In genomic region chr5:72818866-72819534, GRCh38 we compare ENCODE assay signal across 8 cellular contexts. TPM values are rescaled to one million over a fixed set of nuclear protein-coding genes. Genes with fewer than 3 reads are reported as not detected.
DNase-seq lines count a peak whose midpoint lies in the region; ATAC-seq, FAIRE-seq and TF ChIP-seq lines count a peak whose summit lies in the region.

No MANE protein-coding gene starts in this region.

- WGBS in small intestine, 3 donors, result 29 to 42% (median 41%) methylated on average over 5 of the region's 5 CpGs

- peaks cover 0 to 2% of the 10 kb centered on the region in 2 donors for H3K4me1 ChIP-seq in small intestine (ENCODE audit: control insufficient read depth in 2 of 2, insufficient read depth in 1 of 2, low read depth in 1 of 2, low read length in 1 of 2)

- CTCF ChIA-PET in AG04449 (lab: Yijun Ruan, JAX) (interaction anchor here (0.6 to 4.9 kb wide), 29 partner anchors 10 to 520 kb away, joined by 3 to 109 read pairs (median 5); partner anchors contain the start of genes MRPS27 and PTCD2), T-cell (lab: Charles Lee) (interaction anchor here (0.8 to 2.8 kb wide), 11 partner anchors 13 to 499 kb away, joined by 3 to 42 read pairs (median 5); partner anchors contain the start of genes MRPS27 (in 1 of the 2) and PTCD2 (in 1 of the 2))

- ATAC-seq in T-cell (replicated peaks in 1 of 4) (no peak), GM19324 (IDR thresholded peaks at IDR 0.05; ENCODE audit: low FRiP score, unreplicated experiment) (no peak)

- TF ChIP-seq CTCF in AG04449 (IDR thresholded peaks at IDR 0.05; ENCODE audit: insufficient read depth, low read length, missing control alignments) (peak; percentile 67), brain (conservative IDR thresholded peaks at IDR 0.05) (peak; percentile 63 to 82)

- H3K4me1 Mint-ChIP-seq in T-cell (peaks cover 31 to 32% (median 31%) of the 10 kb centered on the region in 3 donors), brain (peaks cover 25% of the 10 kb centered on the region), immature natural killer cell (peaks cover 25 to 35% of the 10 kb centered on the region in 2 donors)

- H3K4me3 Mint-ChIP-seq in T-cell (peak overlapping the region in 2 of 3 donors; percentile 44 to 96), brain (peak overlapping the region; percentile 97 to 100 (median 98)), immature natural killer cell (peak overlapping the region in 2 of 5 donors; percentile 8 to 21)

- H3K9me3 ChIP-seq in small intestine (ENCODE audit: control insufficient read depth, low read depth), result no peaks in the 10 kb centered on the region

- POLR2A ChIA-PET in AG04449 (lab: Yijun Ruan, JAX) (interaction anchor here (1.4 kb wide), 1 partner anchor 220 kb away, joined by 4 read pairs; no protein-coding TSS in a partner anchor), T-cell (lab: Charles Lee) (interaction anchor here (0.5 to 2.2 kb wide), 3 partner anchors 30 to 38 kb away, joined by 3 to 11 read pairs (median 3); no protein-coding TSS in a partner anchor)

- DNase-seq in AG04449 (ENCODE audit: low read depth, low spot score) (no peak), GM19238 (ENCODE audit: insufficient read length, low spot score) (peak; percentile 32), NCI-H1092 (lab: John Stamatoyannopoulos, UW) (peak; percentile 22), T-cell (peak in 33 of 34 experiments; percentile 6 to 64 (median 41)), immature natural killer cell (peak; percentile 23 to 52 (median 40)), small intestine (peak; percentile 77)

- H3K27ac Mint-ChIP-seq in T-cell, result no peak overlapping the region
- peak overlapping the region; percentile 99 to 100 (median 100) for H3K27ac Mint-ChIP-seq in brain
- H3K27ac Mint-ChIP-seq in immature natural killer cell, result peak overlapping the region in 3 of 6 donors; percentile 36 to 60 (median 43)

- no peak overlapping the region for H3K27ac ChIP-seq in small intestine (ENCODE audit: low read depth in 1 of 2, low read length in 1 of 2)

- H3K9me3 Mint-ChIP-seq in T-cell, result no peaks in the 10 kb centered on the region
- peaks cover 0 to 6% (median 4%) of the 10 kb centered on the region in 5 experiments for H3K9me3 Mint-ChIP-seq in brain
- no peaks in the 10 kb centered on the region for H3K9me3 Mint-ChIP-seq in immature natural killer cell

- H3K36me3 Mint-ChIP-seq in T-cell (no peaks in the 10 kb centered on the region), brain (peaks cover 29% of the 10 kb centered on the region), immature natural killer cell (no peaks in the 10 kb centered on the region)

- no peaks in the 10 kb centered on the region for H3K27me3 ChIP-seq in small intestine (ENCODE audit: control insufficient read depth in 2 of 2, insufficient read depth in 2 of 2, low read length in 2 of 2)

- no peaks in the 10 kb centered on the region for H3K36me3 ChIP-seq in small intestine (ENCODE audit: control insufficient read depth in 2 of 2, insufficient read depth in 2 of 2, low read length in 2 of 2)

- H3K27me3 Mint-ChIP-seq in T-cell (peaks cover 0 to 3% of the 10 kb centered on the region in 2 donors), brain (peaks cover 7% of the 10 kb centered on the region), immature natural killer cell (ENCODE audit: low read depth in 3 of 3) (peaks cover 0 to 11% (median 4%) of the 10 kb centered on the region in 3 donors)

- no peak for FAIRE-seq in small intestine (lab: Jason Lieb, UNC)

- peak overlapping the region; percentile 77 for H3K4me3 ChIP-seq in AG04449 (ENCODE audit: low read depth, low read length)
- H3K4me3 ChIP-seq in small intestine (ENCODE audit: low read depth in 1 of 2, low read length in 2 of 2), result no peak overlapping the region

RNA-seq across cellular contexts. Expression of gene TNPO1, which starts 2.5 kb away (rescaled TPM):
- 10 to 100 TPM; 66.3 to 79.0 (median 67.8) TPM for total RNA-seq in T-cell
- polyA plus RNA-seq in brain (ENCODE audit: insufficient read depth, low read depth, low replicate concordance) (29.6 TPM), immature natural killer cell (10 to 100 TPM; 40.4 to 58.8 (median 51.2) TPM), small intestine (10 to 100 TPM; 23.7 to 28.2 (median 27.0) TPM)

Comparison
In these comparisons a context has a peak if more than half of its experiments do, and no peak if none do; other contexts are left out.
1. H3K27ac Mint-ChIP-seq: peak in brain (5 of 5); none in T-cell (0 of 2).